Comparison of ENCODE assay signal across 1 cellular context in the genomic region with DNA sequence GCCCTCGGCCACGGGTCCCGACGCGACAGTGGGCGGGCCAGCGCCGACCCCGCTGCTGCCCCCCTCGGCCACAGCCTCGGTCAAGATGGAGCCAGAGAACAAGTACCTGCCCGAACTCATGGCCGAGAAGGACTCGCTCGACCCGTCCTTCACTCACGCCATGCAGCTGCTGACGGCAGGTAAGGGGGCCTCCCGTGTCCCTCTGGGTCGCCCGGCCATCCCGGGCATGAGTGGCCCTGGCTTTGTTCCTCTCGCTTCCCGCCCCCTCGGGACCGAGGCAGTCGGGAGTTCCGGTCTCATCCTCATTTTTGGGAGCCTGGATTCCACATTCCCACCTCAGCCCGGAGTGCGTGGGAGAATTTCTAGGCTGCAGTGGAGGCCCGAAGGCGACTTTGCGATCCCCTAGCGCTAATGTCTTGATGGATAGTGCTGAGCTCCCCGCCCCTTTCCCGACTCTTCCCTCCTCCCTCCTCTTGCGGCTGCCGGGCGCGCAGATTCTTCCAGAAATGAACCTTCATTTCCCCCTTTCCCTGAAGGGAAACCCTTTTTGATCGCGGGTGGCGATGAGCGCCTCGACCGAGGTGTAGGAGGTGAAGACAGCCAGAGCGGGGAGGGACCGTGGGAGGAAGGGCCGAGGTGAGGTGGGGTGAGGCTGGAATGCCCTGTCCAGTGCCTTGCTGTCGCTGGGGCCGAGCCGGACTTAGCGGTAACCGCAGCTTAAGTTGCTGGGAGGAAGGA.
TF ChIP-seq lines count a peak whose summit lies in the region.

No MANE protein-coding gene starts in this region.

TF ChIP-seq in GM12878, 131 proteins besides CTCF, POLR2A, EP300 and RAD21 (continued from another document):
- TF ChIP-seq, protein P1, sequence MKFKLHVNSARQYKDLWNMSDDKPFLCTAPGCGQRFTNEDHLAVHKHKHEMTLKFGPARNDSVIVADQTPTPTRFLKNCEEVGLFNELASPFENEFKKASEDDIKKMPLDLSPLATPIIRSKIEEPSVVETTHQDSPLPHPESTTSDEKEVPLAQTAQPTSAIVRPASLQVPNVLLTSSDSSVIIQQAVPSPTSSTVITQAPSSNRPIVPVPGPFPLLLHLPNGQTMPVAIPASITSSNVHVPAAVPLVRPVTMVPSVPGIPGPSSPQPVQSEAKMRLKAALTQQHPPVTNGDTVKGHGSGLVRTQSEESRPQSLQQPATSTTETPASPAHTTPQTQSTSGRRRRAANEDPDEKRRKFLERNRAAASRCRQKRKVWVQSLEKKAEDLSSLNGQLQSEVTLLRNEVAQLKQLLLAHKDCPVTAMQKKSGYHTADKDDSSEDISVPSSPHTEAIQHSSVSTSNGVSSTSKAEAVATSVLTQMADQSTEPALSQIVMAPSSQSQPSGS (IDR thresholded peaks at IDR 0.05; ENCODE audit: low read length) = no peak
- no peak for TF ChIP-seq POU2F2 (IDR thresholded peaks at IDR 0.05; ENCODE audit: borderline replicate concordance, low read depth, low read length)
- TF ChIP-seq MYB (IDR thresholded peaks at IDR 0.05; ENCODE audit: borderline replicate concordance, low read depth, low read length) = no peak
- TF ChIP-seq RAD51 (IDR thresholded peaks at IDR 0.05) = no peak
